ENCODE assay signal across 1 cellular context in the genomic region with DNA sequence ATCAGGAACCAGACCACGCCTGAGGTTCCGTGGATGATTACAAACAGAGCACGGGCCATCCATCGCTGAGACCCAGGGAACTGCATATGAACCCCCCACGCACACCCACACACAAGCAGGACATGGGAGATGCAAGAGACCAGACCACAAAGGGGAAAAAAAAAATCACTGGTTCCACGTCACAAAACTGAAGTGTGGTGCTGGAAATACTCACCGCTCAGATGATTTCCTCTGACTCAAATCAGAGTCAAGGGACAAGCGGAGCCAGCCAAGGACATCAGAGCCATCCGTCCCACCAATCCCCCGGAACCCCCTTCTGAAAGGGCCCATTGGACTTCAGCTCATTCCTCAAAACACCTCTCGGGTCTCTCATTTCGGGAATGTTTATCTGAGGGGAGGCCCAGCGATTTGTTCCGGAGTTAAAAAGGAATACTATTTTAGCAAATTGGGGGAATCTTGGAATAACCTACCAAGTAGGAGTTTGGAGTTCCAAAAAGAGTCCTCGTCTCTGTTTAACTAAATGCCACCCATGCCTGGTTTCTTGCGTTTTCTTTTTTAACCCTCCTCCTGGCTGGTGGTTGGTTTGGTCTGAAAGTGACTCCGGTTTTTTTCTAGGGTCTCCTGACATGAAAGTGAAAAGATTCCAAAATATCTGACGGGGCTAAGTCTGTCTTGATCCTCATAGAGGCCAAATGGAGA.
TF ChIP-seq lines count a peak whose summit lies in the region.

No MANE protein-coding gene starts in this region.

TF ChIP-seq in K562, 482 proteins besides CTCF, POLR2A, EP300 and RAD21:
- TF ChIP-seq ZFPM2 (CRISPR knock-in tag; IDR thresholded peaks at IDR 0.05) (no peak), ATF7 (IDR thresholded peaks at IDR 0.05) (peak; percentile 25; the same call in 1 of the 2 replicates), CC2D1A (IDR thresholded peaks at IDR 0.05) (no peak), RNF2 (IDR thresholded peaks at IDR 0.05) (no peak), FOXA3 (CRISPR knock-in tag; conservative IDR thresholded peaks at IDR 0.05 in 1 of 2, IDR thresholded peaks at IDR 0.05 in 1 of 2) (no peak), ZC3H11A (IDR thresholded peaks at IDR 0.05; ENCODE audit: low read depth, low read length) (no peak), NONO (IDR thresholded peaks at IDR 0.05; ENCODE audit: low read depth in 2 of 2, low read length in 1 of 2) (no peak), EGR1 (conservative IDR thresholded peaks at IDR 0.05) (peak; percentile 58; the same call in 1 of the 2 replicates), FUS (optimal IDR thresholded peaks at IDR 0.05; ENCODE audit: low read depth, low read length) (no peak), RHOXF2B (CRISPR knock-in tag; conservative IDR thresholded peaks at IDR 0.05) (no peak), ILK (tag; IDR thresholded peaks at IDR 0.05; ENCODE audit: borderline replicate concordance, low read depth) (no peak), MCM5 (IDR thresholded peaks at IDR 0.05; ENCODE audit: low read depth) (no peak)
- TF ChIP-seq, protein P1, sequence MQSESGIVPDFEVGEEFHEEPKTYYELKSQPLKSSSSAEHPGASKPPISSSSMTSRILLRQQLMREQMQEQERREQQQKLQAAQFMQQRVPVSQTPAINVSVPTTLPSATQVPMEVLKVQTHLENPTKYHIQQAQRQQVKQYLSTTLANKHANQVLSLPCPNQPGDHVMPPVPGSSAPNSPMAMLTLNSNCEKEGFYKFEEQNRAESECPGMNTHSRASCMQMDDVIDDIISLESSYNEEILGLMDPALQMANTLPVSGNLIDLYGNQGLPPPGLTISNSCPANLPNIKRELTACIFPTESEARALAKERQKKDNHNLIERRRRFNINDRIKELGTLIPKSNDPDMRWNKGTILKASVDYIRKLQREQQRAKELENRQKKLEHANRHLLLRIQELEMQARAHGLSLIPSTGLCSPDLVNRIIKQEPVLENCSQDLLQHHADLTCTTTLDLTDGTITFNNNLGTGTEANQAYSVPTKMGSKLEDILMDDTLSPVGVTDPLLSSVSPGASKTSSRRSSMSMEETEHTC (IDR thresholded peaks at IDR 0.05) = no peak
- TF ChIP-seq, protein P2, sequence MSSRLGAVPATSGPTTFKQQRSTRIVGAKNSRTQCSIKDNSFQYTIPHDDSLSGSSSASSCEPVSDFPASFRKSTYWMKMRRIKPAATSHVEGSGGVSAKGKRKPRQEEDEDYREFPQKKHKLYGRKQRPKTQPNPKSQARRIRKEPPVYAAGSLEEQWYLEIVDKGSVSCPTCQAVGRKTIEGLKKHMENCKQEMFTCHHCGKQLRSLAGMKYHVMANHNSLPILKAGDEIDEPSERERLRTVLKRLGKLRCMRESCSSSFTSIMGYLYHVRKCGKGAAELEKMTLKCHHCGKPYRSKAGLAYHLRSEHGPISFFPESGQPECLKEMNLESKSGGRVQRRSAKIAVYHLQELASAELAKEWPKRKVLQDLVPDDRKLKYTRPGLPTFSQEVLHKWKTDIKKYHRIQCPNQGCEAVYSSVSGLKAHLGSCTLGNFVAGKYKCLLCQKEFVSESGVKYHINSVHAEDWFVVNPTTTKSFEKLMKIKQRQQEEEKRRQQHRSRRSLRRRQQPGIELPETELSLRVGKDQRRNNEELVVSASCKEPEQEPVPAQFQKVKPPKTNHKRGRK (tag; IDR thresholded peaks at IDR 0.05) = no peak
- TF ChIP-seq, protein P3, sequence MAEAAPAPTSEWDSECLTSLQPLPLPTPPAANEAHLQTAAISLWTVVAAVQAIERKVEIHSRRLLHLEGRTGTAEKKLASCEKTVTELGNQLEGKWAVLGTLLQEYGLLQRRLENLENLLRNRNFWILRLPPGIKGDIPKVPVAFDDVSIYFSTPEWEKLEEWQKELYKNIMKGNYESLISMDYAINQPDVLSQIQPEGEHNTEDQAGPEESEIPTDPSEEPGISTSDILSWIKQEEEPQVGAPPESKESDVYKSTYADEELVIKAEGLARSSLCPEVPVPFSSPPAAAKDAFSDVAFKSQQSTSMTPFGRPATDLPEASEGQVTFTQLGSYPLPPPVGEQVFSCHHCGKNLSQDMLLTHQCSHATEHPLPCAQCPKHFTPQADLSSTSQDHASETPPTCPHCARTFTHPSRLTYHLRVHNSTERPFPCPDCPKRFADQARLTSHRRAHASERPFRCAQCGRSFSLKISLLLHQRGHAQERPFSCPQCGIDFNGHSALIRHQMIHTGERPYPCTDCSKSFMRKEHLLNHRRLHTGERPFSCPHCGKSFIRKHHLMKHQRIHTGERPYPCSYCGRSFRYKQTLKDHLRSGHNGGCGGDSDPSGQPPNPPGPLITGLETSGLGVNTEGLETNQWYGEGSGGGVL (CRISPR knock-in tag; IDR thresholded peaks at IDR 0.05) = no peak
- TF ChIP-seq, protein P4, sequence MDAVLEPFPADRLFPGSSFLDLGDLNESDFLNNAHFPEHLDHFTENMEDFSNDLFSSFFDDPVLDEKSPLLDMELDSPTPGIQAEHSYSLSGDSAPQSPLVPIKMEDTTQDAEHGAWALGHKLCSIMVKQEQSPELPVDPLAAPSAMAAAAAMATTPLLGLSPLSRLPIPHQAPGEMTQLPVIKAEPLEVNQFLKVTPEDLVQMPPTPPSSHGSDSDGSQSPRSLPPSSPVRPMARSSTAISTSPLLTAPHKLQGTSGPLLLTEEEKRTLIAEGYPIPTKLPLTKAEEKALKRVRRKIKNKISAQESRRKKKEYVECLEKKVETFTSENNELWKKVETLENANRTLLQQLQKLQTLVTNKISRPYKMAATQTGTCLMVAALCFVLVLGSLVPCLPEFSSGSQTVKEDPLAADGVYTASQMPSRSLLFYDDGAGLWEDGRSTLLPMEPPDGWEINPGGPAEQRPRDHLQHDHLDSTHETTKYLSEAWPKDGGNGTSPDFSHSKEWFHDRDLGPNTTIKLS (IDR thresholded peaks at IDR 0.05; ENCODE audit: borderline replicate concordance, low read depth) = peak; percentile 39; the same call in 1 of the 2 replicates
- TF ChIP-seq, protein P5, sequence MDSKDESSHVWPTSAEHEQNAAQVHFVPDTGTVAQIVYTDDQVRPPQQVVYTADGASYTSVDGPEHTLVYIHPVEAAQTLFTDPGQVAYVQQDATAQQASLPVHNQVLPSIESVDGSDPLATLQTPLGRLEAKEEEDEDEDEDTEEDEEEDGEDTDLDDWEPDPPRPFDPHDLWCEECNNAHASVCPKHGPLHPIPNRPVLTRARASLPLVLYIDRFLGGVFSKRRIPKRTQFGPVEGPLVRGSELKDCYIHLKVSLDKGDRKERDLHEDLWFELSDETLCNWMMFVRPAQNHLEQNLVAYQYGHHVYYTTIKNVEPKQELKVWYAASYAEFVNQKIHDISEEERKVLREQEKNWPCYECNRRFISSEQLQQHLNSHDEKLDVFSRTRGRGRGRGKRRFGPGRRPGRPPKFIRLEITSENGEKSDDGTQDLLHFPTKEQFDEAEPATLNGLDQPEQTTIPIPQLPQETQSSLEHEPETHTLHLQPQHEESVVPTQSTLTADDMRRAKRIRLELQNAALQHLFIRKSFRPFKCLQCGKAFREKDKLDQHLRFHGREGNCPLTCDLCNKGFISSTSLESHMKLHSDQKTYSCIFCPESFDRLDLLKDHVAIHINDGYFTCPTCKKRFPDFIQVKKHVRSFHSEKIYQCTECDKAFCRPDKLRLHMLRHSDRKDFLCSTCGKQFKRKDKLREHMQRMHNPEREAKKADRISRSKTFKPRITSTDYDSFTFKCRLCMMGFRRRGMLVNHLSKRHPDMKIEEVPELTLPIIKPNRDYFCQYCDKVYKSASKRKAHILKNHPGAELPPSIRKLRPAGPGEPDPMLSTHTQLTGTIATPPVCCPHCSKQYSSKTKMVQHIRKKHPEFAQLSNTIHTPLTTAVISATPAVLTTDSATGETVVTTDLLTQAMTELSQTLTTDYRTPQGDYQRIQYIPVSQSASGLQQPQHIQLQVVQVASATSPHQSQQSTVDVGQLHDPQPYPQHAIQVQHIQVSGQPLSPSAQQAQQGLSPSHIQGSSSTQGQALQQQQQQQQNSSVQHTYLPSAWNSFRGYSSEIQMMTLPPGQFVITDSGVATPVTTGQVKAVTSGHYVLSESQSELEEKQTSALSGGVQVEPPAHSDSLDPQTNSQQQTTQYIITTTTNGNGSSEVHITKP (IDR thresholded peaks at IDR 0.05; ENCODE audit: partially characterized antibody) = peak; percentile 97
- TF ChIP-seq, protein P6, sequence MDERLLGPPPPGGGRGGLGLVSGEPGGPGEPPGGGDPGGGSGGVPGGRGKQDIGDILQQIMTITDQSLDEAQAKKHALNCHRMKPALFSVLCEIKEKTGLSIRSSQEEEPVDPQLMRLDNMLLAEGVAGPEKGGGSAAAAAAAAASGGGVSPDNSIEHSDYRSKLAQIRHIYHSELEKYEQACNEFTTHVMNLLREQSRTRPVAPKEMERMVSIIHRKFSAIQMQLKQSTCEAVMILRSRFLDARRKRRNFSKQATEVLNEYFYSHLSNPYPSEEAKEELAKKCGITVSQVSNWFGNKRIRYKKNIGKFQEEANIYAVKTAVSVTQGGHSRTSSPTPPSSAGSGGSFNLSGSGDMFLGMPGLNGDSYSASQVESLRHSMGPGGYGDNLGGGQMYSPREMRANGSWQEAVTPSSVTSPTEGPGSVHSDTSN (CRISPR knock-in tag; IDR thresholded peaks at IDR 0.05; ENCODE audit: low read depth) = no peak
- TF ChIP-seq, protein P6 (tag; conservative IDR thresholded peaks at IDR 0.05; ENCODE audit: low read depth) = no peak
